ENCODE assay signal across 1 cellular context in genomic region chr10:79482721-79483120, GRCh38.
TF ChIP-seq lines count a peak whose summit lies in the region.

No MANE protein-coding gene starts in this region.

TF ChIP-seq in GM23338, 12 proteins besides CTCF, POLR2A, EP300 and RAD21 (continued from another document):
- TF ChIP-seq ZNF462 (CRISPR knock-in tag; IDR thresholded peaks at IDR 0.05) (no peak), POLR2AphosphoS5 (IDR thresholded peaks at IDR 0.05; ENCODE audit: low read depth) (no peak), EZH2phosphoT487 (IDR thresholded peaks at IDR 0.05; ENCODE audit: unreplicated experiment) (no peak), ZNF331 (CRISPR knock-in tag; IDR thresholded peaks at IDR 0.05; ENCODE audit: low read depth) (no peak), REST (IDR thresholded peaks at IDR 0.05; ENCODE audit: unreplicated experiment) (no peak), STAT1 (IDR thresholded peaks at IDR 0.05; ENCODE audit: unreplicated experiment) (no peak), JUNB (IDR thresholded peaks at IDR 0.05; ENCODE audit: unreplicated experiment) (no peak), ZNF114 (CRISPR knock-in tag; IDR thresholded peaks at IDR 0.05) (no peak)
